Comparison of ENCODE assay signal across 29 cellular contexts in genomic region chr1:150302907-150303306, GRCh38. TPM values are rescaled to one million over a fixed set of nuclear protein-coding genes. Genes with fewer than 3 reads are reported as not detected.
DNase-seq lines count a peak whose midpoint lies in the region; ATAC-seq and TF ChIP-seq lines count a peak whose summit lies in the region.
"Had no signal": no experiment of that assay in that cellular context is flagged by ENCODE, and none has a peak within 500 bp of the region (broad histone marks: within the 10 kb centered on the region; RNA-seq: fewer than 3 reads in every experiment).

No MANE protein-coding gene starts in this region.

- H3K27me3 ChIP-seq in iPS-15b (ENCODE audit: control insufficient read depth, insufficient read depth, low read length), result no peaks in the 10 kb centered on the region
- H3K27me3 ChIP-seq: BLaER1 treated with 17β-estradiol and CSF1 and Interleukin-3, amounts not matched to agents 10 nM and 100 nM; left lung; ovary had no signal

- H3K9me3 ChIP-seq in ES-I3 (ENCODE audit: control insufficient read depth, insufficient read depth, low read length), result no peaks in the 10 kb centered on the region
- H3K9me3 ChIP-seq in iPS-15b (ENCODE audit: control insufficient read depth, insufficient read depth, low read length), result no peaks in the 10 kb centered on the region
- H3K9me3 ChIP-seq: BLaER1 treated with 17β-estradiol and CSF1 and Interleukin-3, amounts not matched to agents 10 nM and 100 nM; left lung; ovary; SK-N-SH had no signal

- peaks cover 4% of the 10 kb centered on the region for H3K36me3 ChIP-seq in ES-I3 (ENCODE audit: insufficient read depth, low read length)
- peaks cover 14% of the 10 kb centered on the region for H3K36me3 ChIP-seq in iPS-15b (ENCODE audit: control insufficient read depth, insufficient read depth, low read length)
- H3K36me3 ChIP-seq: ovary had no signal

- DNase-seq in HFFc6 (no peak), caudate nucleus (lab: John Stamatoyannopoulos, UW) (no peak), G401 (ENCODE audit: low spot score) (no peak), COR-L47 (lab: John Stamatoyannopoulos, UW) (no peak)
- DNase-seq: activated CD4-positive, alpha-beta memory T cell treated with anti-CD3 and anti-CD28 coated beads for 36 hours; activated CD8-positive, alpha-beta memory T cell treated with anti-CD3 and anti-CD28 coated beads, Interleukin-2, amount 50 U/mL, for 48 hours; activated naive CD8-positive, alpha-beta T cell treated with anti-CD3 and anti-CD28 coated beads for 36 hours; central memory CD4-positive, alpha-beta T cell; dermis blood vessel endothelial cell; GDM1; KG1; left lung; NCI-H1417; NCI-H2029 treated with DMSO at 0.1 percent for 48 hours; NCI-H226; NCI-H69; SK-N-SH; stimulated activated CD4-positive, alpha-beta T cell treated with anti-CD3 and anti-CD28 coated beads, Interleukin-4, amount 100 ng/mL, for 24 hours; trophoblast cell had no signal

- no peaks in the 10 kb centered on the region for H3K9me3 Mint-ChIP-seq in HFFc6
- H3K9me3 Mint-ChIP-seq: activated CD4-positive, alpha-beta memory T cell treated with anti-CD3 and anti-CD28 coated beads for 36 hours; activated naive CD8-positive, alpha-beta T cell treated with anti-CD3 and anti-CD28 coated beads for 36 hours; activated T-helper 17 cell treated with anti-CD3 and anti-CD28 coated beads, Interleukin-2, amount 50 U/mL, for 72 hours; neural crest cell; T-helper 1 cell treated with Interleukin-12 subunit alpha and Interleukin-12 subunit beta and Interleukin-4 antibody, amounts not matched to agents 30 μg/mL and 1 μg/mL, for 36 hours had no signal

- no peaks in the 10 kb centered on the region for H3K4me1 Mint-ChIP-seq in HFFc6 (ENCODE audit: low read depth)
- H3K4me1 Mint-ChIP-seq: neural crest cell had no signal

- no peak for ATAC-seq in HG03457 (IDR thresholded peaks at IDR 0.05; ENCODE audit: unreplicated experiment)
- ATAC-seq: activated CD4-positive, CD25-positive, alpha-beta regulatory T cell treated with anti-CD3 and anti-CD28 coated beads, Interleukin-2, amount 50 U/mL, for 24 hours; activated T-helper 17 cell treated with anti-CD3 and anti-CD28 coated beads, Interleukin-2, amount 50 U/mL, for 72 hours; left lung; Right ventricle myocardium inferior had no signal

- H3K27me3 Mint-ChIP-seq in HFFc6 (ENCODE audit: insufficient read depth), result peaks cover 1% of the 10 kb centered on the region; the same call in 1 of the 2 replicates
- H3K27me3 Mint-ChIP-seq: activated CD4-positive, alpha-beta memory T cell treated with anti-CD3 and anti-CD28 coated beads for 36 hours; activated naive CD8-positive, alpha-beta T cell treated with anti-CD3 and anti-CD28 coated beads for 36 hours; activated T-helper 17 cell treated with anti-CD3 and anti-CD28 coated beads, Interleukin-2, amount 50 U/mL, for 72 hours had no signal

- peak overlapping the region; percentile 90 for H3K27ac ChIP-seq in caudate nucleus (ENCODE audit: low read depth, low read length)
- H3K27ac ChIP-seq: BLaER1 treated with 17β-estradiol and CSF1 and Interleukin-3, amounts not matched to agents 10 nM and 100 nM; left lung had no signal

- peak overlapping the region; percentile 22 for H3K4me3 ChIP-seq in iPS-15b (ENCODE audit: low read depth, low read length)
- H3K4me3 ChIP-seq: BLaER1 treated with 17β-estradiol and CSF1 and Interleukin-3, amounts not matched to agents 10 nM and 100 nM; left lung; ovary had no signal

- H3K27ac Mint-ChIP-seq in HFFc6, result peak overlapping the region; percentile 12; the same call in 1 of the 2 replicates
- H3K27ac Mint-ChIP-seq: activated CD4-positive, alpha-beta memory T cell treated with anti-CD3 and anti-CD28 coated beads for 36 hours; activated naive CD8-positive, alpha-beta T cell treated with anti-CD3 and anti-CD28 coated beads for 36 hours; T-helper 1 cell treated with Interleukin-12 subunit alpha and Interleukin-12 subunit beta and Interleukin-4 antibody, amounts not matched to agents 30 μg/mL and 1 μg/mL, for 36 hours had no signal

- H3K4me1 ChIP-seq in ES-I3 (ENCODE audit: insufficient read depth, low read length) (peaks cover 27% of the 10 kb centered on the region), iPS-15b (ENCODE audit: control insufficient read depth, insufficient read depth, low read length) (peaks cover 11% of the 10 kb centered on the region)
- H3K4me1 ChIP-seq: BLaER1 treated with 17β-estradiol and CSF1 and Interleukin-3, amounts not matched to agents 10 nM and 100 nM had no signal

- H3K9ac ChIP-seq in ES-I3 (ENCODE audit: low read depth, low read length) (peak overlapping the region; percentile 34; the same call in 1 of the 2 replicates), iPS-15b (ENCODE audit: low read depth, low read length) (no peak overlapping the region)
- H3K9ac ChIP-seq: BLaER1 treated with 17β-estradiol and CSF1 and Interleukin-3, amounts not matched to agents 10 nM and 100 nM; SK-N-SH had no signal

- in situ Hi-C loops in G401 (cut with HindIII; ENCODE audit: low sequenced_read_pairs), result no loop called here

- peaks cover 33% of the 10 kb centered on the region for H3K36me3 Mint-ChIP-seq in HFFc6 (ENCODE audit: low read depth)

- H3K4me3 Mint-ChIP-seq in HFFc6, result no peak overlapping the region
- H3K4me3 Mint-ChIP-seq: activated CD4-positive, alpha-beta memory T cell treated with anti-CD3 and anti-CD28 coated beads for 36 hours; activated naive CD8-positive, alpha-beta T cell treated with anti-CD3 and anti-CD28 coated beads for 36 hours; activated T-helper 17 cell treated with anti-CD3 and anti-CD28 coated beads, Interleukin-2, amount 50 U/mL, for 72 hours; neural crest cell; T-helper 1 cell treated with Interleukin-12 subunit alpha and Interleukin-12 subunit beta and Interleukin-4 antibody, amounts not matched to agents 30 μg/mL and 1 μg/mL, for 36 hours had no signal

- no peak for TF ChIP-seq CTCF in HFFc6 (IDR thresholded peaks at IDR 0.05)

RNA-seq across cellular contexts. Expression of gene MRPS21, which starts 9.2 kb away (rescaled TPM):
- 10 to 100 TPM; 67.1 to 93.1 (median 85.2) TPM for total RNA-seq in HFFc6 (2021; fragmentation: NEBNext Ultra II Directional; extraction: Animal tissue kit (Norgen Biotek cat#: 25700))
- 73.2 and 92.0 TPM in 2 replicates for total RNA-seq in G401 (2014; rRNA removed; shearing (Covaris generic))

RNA-seq across cellular contexts. Expression of gene PRPF3, which starts 18.4 kb away (rescaled TPM):
- 10 to 100 TPM; 33.2 to 44.4 (median 41.8) TPM for total RNA-seq in HFFc6 (2021; fragmentation: NEBNext Ultra II Directional; extraction: Animal tissue kit (Norgen Biotek cat#: 25700))
- 42.0 and 52.9 TPM in 2 replicates for total RNA-seq in G401 (2014; rRNA removed; shearing (Covaris generic))

RNA-seq across cellular contexts. Expression of gene CIART, which starts 20.6 kb away (rescaled TPM):
- total RNA-seq in HFFc6 (2021; fragmentation: NEBNext Ultra II Directional; extraction: Animal tissue kit (Norgen Biotek cat#: 25700)), result 1 to 10 TPM; 5.6 to 9.8 (median 8.0) TPM
- 9.5 and 11.7 TPM in 2 replicates for total RNA-seq in G401 (2014; rRNA removed; shearing (Covaris generic))

RNA-seq across cellular contexts. Expression of gene C1orf54, which starts 30.3 kb away (rescaled TPM):
- total RNA-seq in HFFc6 (2021; fragmentation: NEBNext Ultra II Directional; extraction: Animal tissue kit (Norgen Biotek cat#: 25700)), result 1 to 10 TPM; 2.3 to 8.0 (median 5.9) TPM
- 2.3 and 4.6 TPM in 2 replicates for total RNA-seq in G401 (2014; rRNA removed; shearing (Covaris generic))

RNA-seq across cellular contexts. Expression of gene APH1A, which starts 34.1 kb away (rescaled TPM):
- total RNA-seq in HFFc6 (2021; fragmentation: NEBNext Ultra II Directional; extraction: Animal tissue kit (Norgen Biotek cat#: 25700)), result 100 to 1,000 TPM; 104 to 119 (median 107) TPM
- total RNA-seq in G401 (2014; rRNA removed; shearing (Covaris generic)), result 162 and 193 TPM in 2 replicates
